Comparison of ENCODE assay signal across 36 cellular contexts in the genomic region with DNA sequence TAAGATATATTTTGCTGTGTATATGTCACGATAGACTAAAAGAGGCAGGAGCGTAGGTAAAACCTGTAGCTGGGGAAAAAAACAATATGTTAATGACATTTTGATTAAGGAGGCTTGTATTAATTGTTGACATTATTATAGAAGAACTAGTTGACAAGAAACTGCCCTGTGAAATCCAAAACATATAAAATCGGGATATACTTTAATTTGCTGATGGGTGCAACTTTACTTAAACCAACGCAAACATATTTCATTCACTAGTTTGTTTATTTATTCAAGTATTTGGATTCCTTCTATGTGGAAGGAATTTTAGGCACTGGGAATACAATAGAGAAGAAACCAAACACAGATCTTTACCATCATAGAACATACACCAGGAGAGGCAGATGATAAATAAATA.
"Had no signal": no experiment of that assay in that cellular context is flagged by ENCODE, and none has a peak within 500 bp of the region (broad histone marks: within the 10 kb centered on the region; RNA-seq: fewer than 3 reads in every experiment).

No MANE protein-coding gene starts in this region.

- H3K9me3 Mint-ChIP-seq: activated B cell treated with CpG ODN at 0.5 μM for 24 hours; activated CD4-positive, alpha-beta memory T cell treated with anti-CD3 and anti-CD28 coated beads for 36 hours; activated naive CD4-positive, alpha-beta T cell treated with anti-CD3 and anti-CD28 coated beads, Interleukin-2, amount 10 ng/mL, durations not matched to agents 7 days and 5 days; activated naive CD4-positive, alpha-beta T cell treated with anti-CD3 and anti-CD28 coated beads, Interleukin-2, amount 50 U/mL, for 24 hours; activated naive CD8-positive, alpha-beta T cell treated with anti-CD3 and anti-CD28 coated beads, Interleukin-2, amount 10 ng/mL, durations not matched to agents 7 days and 5 days; activated naive CD8-positive, alpha-beta T cell treated with anti-CD3 and anti-CD28 coated beads, Interleukin-2, amount 50 U/mL, for 24 hours; activated T-cell treated with anti-CD3 and anti-CD28 coated beads, Interleukin-2, amount 50 U/mL, for 4 hours; activated T-helper 1 cell treated with anti-CD3 and anti-CD28 coated beads, Interleukin-12 subunit alpha, Interleukin-12 subunit beta, Interleukin-2, Interleukin-4 antibody, amounts not matched to agents 30 ng/mL and 10 ng/mL and 1 ng/mL, durations not matched to agents 14 hours and 24 hours and 36 hours; activated T-helper 2 cell treated with anti-CD3 and anti-CD28 coated beads, Interferon-gamma antibody, Interleukin-2, Interleukin-4, amounts not matched to agents 10 μg/mL and 5 μg/mL and 100 μg/mL, durations not matched to agents 14 hours and 24 hours and 36 hours; T-helper 1 cell treated with Interleukin-12 subunit alpha and Interleukin-12 subunit beta and Interleukin-4 antibody, amounts not matched to agents 30 μg/mL and 1 μg/mL, for 36 hours had no signal

- H3K4me3 ChIP-seq: ascending aorta, cardiac muscle cell had no signal

- H3K27ac Mint-ChIP-seq: activated B cell treated with CpG ODN at 0.5 μM for 24 hours; activated CD4-positive, alpha-beta memory T cell treated with anti-CD3 and anti-CD28 coated beads for 36 hours; activated CD4-positive, alpha-beta T cell treated with anti-CD3 and anti-CD28 coated beads, Interleukin-2, amount 10 ng/mL, durations not matched to agents 24 days and 14 days; activated naive CD4-positive, alpha-beta T cell treated with anti-CD3 and anti-CD28 coated beads, Interleukin-2, amount 10 ng/mL, durations not matched to agents 7 days and 5 days; activated naive CD4-positive, alpha-beta T cell treated with anti-CD3 and anti-CD28 coated beads, Interleukin-2, amount 50 U/mL, for 24 hours; activated naive CD8-positive, alpha-beta T cell; activated naive CD8-positive, alpha-beta T cell treated with anti-CD3 and anti-CD28 coated beads, Interleukin-2, amount 10 ng/mL, durations not matched to agents 7 days and 5 days; activated naive CD8-positive, alpha-beta T cell treated with anti-CD3 and anti-CD28 coated beads, Interleukin-2, amount 50 U/mL, for 24 hours; activated T-cell treated with anti-CD3 and anti-CD28 coated beads, Interleukin-2, amount 50 U/mL, for 72 hours; activated T-helper 1 cell treated with anti-CD3 and anti-CD28 coated beads, Interleukin-12 subunit alpha, Interleukin-12 subunit beta, Interleukin-2, Interleukin-4 antibody, amounts not matched to agents 30 ng/mL and 10 ng/mL and 1 ng/mL, durations not matched to agents 14 hours and 24 hours and 36 hours; activated T-helper 2 cell treated with anti-CD3 and anti-CD28 coated beads, Interferon-gamma antibody, Interleukin-2, Interleukin-4, amounts not matched to agents 10 μg/mL and 5 μg/mL and 100 μg/mL, durations not matched to agents 14 hours and 24 hours and 36 hours; brain; T-helper 1 cell treated with Interleukin-12 subunit alpha and Interleukin-12 subunit beta and Interleukin-4 antibody, amounts not matched to agents 30 μg/mL and 1 μg/mL, for 36 hours; T-helper 2 cell treated with Interferon-gamma antibody and Interleukin-4, amounts not matched to agents 5 μg/mL and 100 μg/mL, for 36 hours had no signal

- H3K27me3 Mint-ChIP-seq: activated B cell treated with CpG ODN at 0.5 μM for 24 hours; activated CD4-positive, alpha-beta memory T cell treated with anti-CD3 and anti-CD28 coated beads for 36 hours; activated CD4-positive, alpha-beta T cell treated with anti-CD3 and anti-CD28 coated beads, Interleukin-2, amount 10 ng/mL, durations not matched to agents 24 days and 14 days; activated CD8-positive, alpha-beta T cell treated with anti-CD3 and anti-CD28 coated beads for 36 hours; activated naive CD4-positive, alpha-beta T cell treated with anti-CD3 and anti-CD28 coated beads, Interleukin-2, amount 10 ng/mL, durations not matched to agents 7 days and 5 days; activated naive CD4-positive, alpha-beta T cell treated with anti-CD3 and anti-CD28 coated beads, Interleukin-2, amount 50 U/mL, for 24 hours; activated naive CD8-positive, alpha-beta T cell; activated naive CD8-positive, alpha-beta T cell treated with anti-CD3 and anti-CD28 coated beads, Interleukin-2, amount 10 ng/mL, durations not matched to agents 7 days and 5 days; activated naive CD8-positive, alpha-beta T cell treated with anti-CD3 and anti-CD28 coated beads, Interleukin-2, amount 50 U/mL, for 24 hours; brain had no signal

- FAIRE-seq: bronchial epithelial cell, TTC549 had no signal

- ATAC-seq: activated CD8-positive, alpha-beta T cell treated with anti-CD3 and anti-CD28 coated beads for 36 hours; activated naive CD8-positive, alpha-beta T cell treated with anti-CD3 and anti-CD28 coated beads, Interleukin-2, amount 50 U/mL, for 24 hours; activated T-cell treated with anti-CD3 and anti-CD28 coated beads, Interleukin-2, amount 50 U/mL, for 4 hours; activated T-cell treated with anti-CD3 and anti-CD28 coated beads, Interleukin-2, amount 50 U/mL, for 72 hours had no signal

- H3K4me3 Mint-ChIP-seq: activated B cell treated with CpG ODN at 0.5 μM for 24 hours; activated CD4-positive, alpha-beta memory T cell treated with anti-CD3 and anti-CD28 coated beads for 36 hours; activated CD4-positive, alpha-beta T cell treated with anti-CD3 and anti-CD28 coated beads, Interleukin-2, amount 10 ng/mL, durations not matched to agents 24 days and 14 days; activated CD8-positive, alpha-beta T cell treated with anti-CD3 and anti-CD28 coated beads for 36 hours; activated naive CD4-positive, alpha-beta T cell treated with anti-CD3 and anti-CD28 coated beads, Interleukin-2, amount 10 ng/mL, durations not matched to agents 7 days and 5 days; activated naive CD4-positive, alpha-beta T cell treated with anti-CD3 and anti-CD28 coated beads, Interleukin-2, amount 50 U/mL, for 24 hours; activated naive CD8-positive, alpha-beta T cell; activated naive CD8-positive, alpha-beta T cell treated with anti-CD3 and anti-CD28 coated beads, Interleukin-2, amount 10 ng/mL, durations not matched to agents 7 days and 5 days; activated naive CD8-positive, alpha-beta T cell treated with anti-CD3 and anti-CD28 coated beads, Interleukin-2, amount 50 U/mL, for 24 hours; activated T-cell treated with anti-CD3 and anti-CD28 coated beads, Interleukin-2, amount 50 U/mL, for 4 hours; activated T-cell treated with anti-CD3 and anti-CD28 coated beads, Interleukin-2, amount 50 U/mL, for 72 hours; activated T-helper 1 cell treated with anti-CD3 and anti-CD28 coated beads, Interleukin-12 subunit alpha, Interleukin-12 subunit beta, Interleukin-2, Interleukin-4 antibody, amounts not matched to agents 30 ng/mL and 10 ng/mL and 1 ng/mL, durations not matched to agents 14 hours and 24 hours and 36 hours; brain; T-helper 1 cell treated with Interleukin-12 subunit alpha and Interleukin-12 subunit beta and Interleukin-4 antibody, amounts not matched to agents 30 μg/mL and 1 μg/mL, for 36 hours; T-helper 2 cell treated with Interferon-gamma antibody and Interleukin-4, amounts not matched to agents 5 μg/mL and 100 μg/mL, for 36 hours had no signal

- H3K9me3 ChIP-seq: ascending aorta had no signal

- H3K27ac ChIP-seq: ascending aorta, cardiac muscle cell, VCaP had no signal

- DNase-seq: activated B cell treated with CpG ODN at 0.5 μM for 24 hours; activated CD4-positive, alpha-beta memory T cell treated with anti-CD3 and anti-CD28 coated beads for 36 hours; activated CD4-positive, alpha-beta T cell treated with anti-CD3 and anti-CD28 coated beads for 4 hours; activated CD4-positive, alpha-beta T cell treated with anti-CD3 and anti-CD28 coated beads, Interleukin-2, amount 10 ng/mL, durations not matched to agents 24 days and 14 days; activated CD4-positive, alpha-beta T cell treated with anti-CD3 and anti-CD28 coated beads, Interleukin-2, amount 50 U/mL, for 1 hour; activated CD4-positive, alpha-beta T cell treated with anti-CD3 and anti-CD28 coated beads, Interleukin-2, amount 50 U/mL, for 4 hours; activated CD4-positive, CD25-positive, alpha-beta regulatory T cell treated with anti-CD3 and anti-CD28 coated beads, Interleukin-2, amount 50 U/mL, for 72 hours; activated CD8-positive, alpha-beta memory T cell treated with anti-CD3 and anti-CD28 coated beads, Interleukin-2, amount 50 U/mL, for 4 hours; activated CD8-positive, alpha-beta T cell treated with anti-CD3 and anti-CD28 coated beads for 36 hours; activated effector memory CD4-positive, alpha-beta T cell treated with Interleukin-2 at 50 U/mL for 16 hours; activated gamma-delta T cell; activated naive CD4-positive, alpha-beta T cell treated with anti-CD3 and anti-CD28 coated beads, Interleukin-2, amount 10 ng/mL, durations not matched to agents 7 days and 5 days; activated naive CD4-positive, alpha-beta T cell treated with Interleukin-2 at 50 U/mL for 16 hours; activated naive CD8-positive, alpha-beta T cell treated with anti-CD3 and anti-CD28 coated beads, Interleukin-2, amount 10 ng/mL, durations not matched to agents 7 days and 5 days; activated naive CD8-positive, alpha-beta T cell treated with anti-CD3 and anti-CD28 coated beads, Interleukin-2, amount 50 U/mL, for 24 hours; activated T-cell treated with anti-CD3 and anti-CD28 coated beads for 4 hours; activated T-cell treated with anti-CD3 and anti-CD28 coated beads, Interleukin-2, amount 50 U/mL, for 1 hour; activated T-cell treated with anti-CD3 and anti-CD28 coated beads, Interleukin-2, amount 50 U/mL, for 4 hours; activated T-cell treated with anti-CD3 and anti-CD28 coated beads, Interleukin-2, amount 50 U/mL, for 72 hours; amygdala; anterior cingulate cortex; caudate nucleus; T-helper 1 cell; T-helper 9 cell had no signal

- H3K27me3 ChIP-seq: ascending aorta, cardiac muscle cell had no signal

- H3K4me1 ChIP-seq: ascending aorta had no signal

- H3K36me3 ChIP-seq: ascending aorta, cardiac muscle cell had no signal
